23 cellular contexts compared by ENCODE assay signal in the genomic region with DNA sequence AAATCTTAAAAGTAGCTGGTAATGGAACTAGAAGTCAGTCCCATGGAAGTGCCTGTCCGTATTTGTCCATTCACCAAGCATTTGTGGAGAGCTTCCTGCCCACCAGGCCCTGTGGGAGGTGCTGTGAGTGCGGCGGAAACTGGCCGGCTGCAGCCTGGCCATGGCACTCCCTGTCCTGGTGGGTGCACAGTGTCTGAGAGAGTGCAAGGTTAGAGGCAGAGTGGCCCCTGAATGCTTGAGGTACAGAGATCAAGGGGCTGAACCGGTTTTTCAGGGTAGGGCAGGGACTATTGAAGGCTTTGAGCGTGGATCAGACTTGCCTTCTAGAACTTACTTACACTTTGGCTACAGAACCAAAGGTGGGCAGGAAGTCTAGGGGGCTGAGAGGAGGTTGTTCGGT.
DNase-seq lines count a peak whose midpoint lies in the region; ATAC-seq, FAIRE-seq and TF ChIP-seq lines count a peak whose summit lies in the region.
"Had no signal": no experiment of that assay in that cellular context is flagged by ENCODE, and none has a peak within 500 bp of the region (broad histone marks: within the 10 kb centered on the region; RNA-seq: fewer than 3 reads in every experiment).

No MANE protein-coding gene starts in this region.

- no peaks in the 10 kb centered on the region for H3K9me2 ChIP-seq in hepatocyte (replicated peaks; ENCODE audit: insufficient read depth)

- no peak overlapping the region for H4K91ac ChIP-seq in H1 (replicated peaks; ENCODE audit: insufficient read length, low read length)

- TF ChIP-seq CTCF in H1 (IDR thresholded peaks at IDR 0.05; ENCODE audit: control extremely low read depth in 1 of 3, insufficient read depth in 1 of 3, low read depth in 1 of 3, low read length in 3 of 3) = no peak
- no peak for TF ChIP-seq CTCF in mesothelial cell of epicardium (IDR thresholded peaks at IDR 0.05; ENCODE audit: unreplicated experiment)
- no peak for TF ChIP-seq CTCF in WERI-Rb-1 (IDR thresholded peaks at IDR 0.05; ENCODE audit: low read depth, low read length)
- TF ChIP-seq CTCF in hepatocyte (IDR thresholded peaks at IDR 0.05; ENCODE audit: poor library complexity) = no peak

- H3K14ac ChIP-seq in H1 (ENCODE audit: insufficient read length) = no peak overlapping the region

- H3K27me3 Mint-ChIP-seq in mesothelial cell of epicardium (ENCODE audit: low read depth) = no peaks in the 10 kb centered on the region
- H3K27me3 Mint-ChIP-seq in stimulated activated naive B cell treated with anti-CD40 and anti-IgM and Interleukin-4, amounts not matched to agents 10 μg/mL and 1 μg/mL and 100 μg/mL, for 72 hours = no peaks in the 10 kb centered on the region
- H3K27me3 Mint-ChIP-seq: activated CD4-positive, alpha-beta memory T cell treated with anti-CD3 and anti-CD28 coated beads, Interleukin-2, amount 10 ng/mL, durations not matched to agents 7 days and 5 days; activated naive CD8-positive, alpha-beta T cell treated with anti-CD3 and anti-CD28 coated beads, Interleukin-2, amount 50 U/mL, for 24 hours; IgD-negative memory B cell; stimulated activated naive CD8-positive, alpha-beta T cell treated with anti-CD3 and anti-CD28 coated beads, Interleukin-15, amount 100 ng/mL, for 72 hours had no signal

- H3K23me2 ChIP-seq in H1 (ENCODE audit: low read depth, low read length) = no peaks in the 10 kb centered on the region

- H3K4me3 Mint-ChIP-seq in mesothelial cell of epicardium = no peak overlapping the region
- H3K4me3 Mint-ChIP-seq in stimulated activated naive B cell treated with anti-CD40 and anti-IgM and Interleukin-4, amounts not matched to agents 10 μg/mL and 1 μg/mL and 100 μg/mL, for 72 hours = no peak overlapping the region
- H3K4me3 Mint-ChIP-seq: activated CD4-positive, alpha-beta memory T cell treated with anti-CD3 and anti-CD28 coated beads, Interleukin-2, amount 10 ng/mL, durations not matched to agents 7 days and 5 days; activated naive CD8-positive, alpha-beta T cell treated with anti-CD3 and anti-CD28 coated beads, Interleukin-2, amount 50 U/mL, for 24 hours; stimulated activated naive CD8-positive, alpha-beta T cell treated with anti-CD3 and anti-CD28 coated beads, Interleukin-15, amount 100 ng/mL, for 72 hours had no signal

- no peak for TF ChIP-seq RAD21 in H1 (IDR thresholded peaks at IDR 0.05 in 1 of 2, conservative IDR thresholded peaks at IDR 0.05 in 1 of 2; ENCODE audit: low read depth in 2 of 2, low read length in 2 of 2)

- no peaks in the 10 kb centered on the region for H3K36me3 ChIP-seq in H1 (ENCODE audit: control insufficient read depth in 2 of 4, insufficient read depth in 4 of 4, low read length in 3 of 4)
- H3K36me3 ChIP-seq in WERI-Rb-1 = peaks cover 19% of the 10 kb centered on the region
- no peaks in the 10 kb centered on the region for H3K36me3 ChIP-seq in hepatocyte (replicated peaks; ENCODE audit: insufficient read depth, low read depth)
- H3K36me3 ChIP-seq: brain microvascular endothelial cell, colonic mucosa had no signal

- H3K9ac ChIP-seq in H1 (replicated peaks in 1 of 4; ENCODE audit: extremely low read depth in 1 of 4, low read depth in 3 of 4, low read length in 3 of 4) = no peak overlapping the region

- peaks cover 64% of the 10 kb centered on the region for H3K4me1 Mint-ChIP-seq in mesothelial cell of epicardium
- peaks cover 23 to 25% of the 10 kb centered on the region in 2 donors for H3K4me1 Mint-ChIP-seq in stimulated activated naive B cell treated with anti-CD40 and anti-IgM and Interleukin-4, amounts not matched to agents 10 μg/mL and 1 μg/mL and 100 μg/mL, for 72 hours

- peak; percentile 23 for DNase-seq in ELF-1 (ENCODE audit: low read depth, low spot score)
- no peak for DNase-seq in H1 (ENCODE audit: low read depth in 1 of 2, low spot score in 2 of 2)
- no peak for DNase-seq in mesothelial cell of epicardium (ENCODE audit: low spot score in 2 of 2, unreplicated experiment in 2 of 2)
- no peak for DNase-seq in stimulated activated naive B cell treated with anti-CD40 and anti-IgM and Interleukin-4, amounts not matched to agents 10 μg/mL and 1 μg/mL and 100 μg/mL, for 72 hours
- no peak for DNase-seq in WERI-Rb-1
- DNase-seq in putamen (ENCODE audit: low spot score) = no peak
- no peak for DNase-seq in hepatocyte (ENCODE audit: low spot score)
- DNase-seq: activated CD4-positive, alpha-beta memory T cell treated with anti-CD3 and anti-CD28 coated beads, Interleukin-2, amount 10 ng/mL, durations not matched to agents 7 days and 5 days; activated CD4-positive, CD25-positive, alpha-beta regulatory T cell; activated effector memory CD4-positive, alpha-beta T cell treated with anti-CD3 and anti-CD28 coated beads, Interleukin-2, amount 50 U/mL, for 16 hours; activated naive CD8-positive, alpha-beta T cell treated with anti-CD3 and anti-CD28 coated beads, Interleukin-2, amount 50 U/mL, for 24 hours; brain microvascular endothelial cell; colonic mucosa; NCI-H1417; NCI-H2107; NCI-H524; stimulated activated CD4-positive, alpha-beta T cell treated with anti-CD3 and anti-CD28 coated beads, Interleukin-4, amount 100 ng/mL, for 1 hour; stimulated activated naive CD8-positive, alpha-beta T cell treated with anti-CD3 and anti-CD28 coated beads, Interleukin-15, amount 100 ng/mL, for 72 hours; T-helper 9 cell had no signal

- H3K4me2 ChIP-seq in H1 (ENCODE audit: insufficient read depth in 1 of 2, low read depth in 2 of 2, low read length in 2 of 2) = no peak overlapping the region
- no peak overlapping the region for H3K4me2 ChIP-seq in hepatocyte

- H3K79me1 ChIP-seq in H1 (ENCODE audit: low read depth, low read length) = no peaks in the 10 kb centered on the region; the same call in 1 of the 2 replicates

- WGBS in H1 (ENCODE audit: extremely low coverage in 1 of 2, insufficient coverage in 1 of 2, insufficient read length in 1 of 2, insufficient replicate concordance in 2 of 2, low coverage in 1 of 2, low lambda C conversion rate in 2 of 2, missing lambda C conversion rate in 1 of 2), 2 experiments = 80% methylated on average over 7 of the region's 7 CpGs; no CpG with 5 or more reads in 1 of the 2 experiments
- 74% methylated on average over 7 of the region's 7 CpGs for WGBS in hepatocyte (ENCODE audit: low lambda C conversion rate, missing lambda C conversion rate)

- H4K8ac ChIP-seq in H1 (ENCODE audit: extremely low read depth, insufficient read depth, low read length) = peak overlapping the region; percentile 31; the same call in 1 of the 2 replicates

- H3K9me3 Mint-ChIP-seq in mesothelial cell of epicardium = no peaks in the 10 kb centered on the region
- no peaks in the 10 kb centered on the region for H3K9me3 Mint-ChIP-seq in stimulated activated naive B cell treated with anti-CD40 and anti-IgM and Interleukin-4, amounts not matched to agents 10 μg/mL and 1 μg/mL and 100 μg/mL, for 72 hours
- H3K9me3 Mint-ChIP-seq: activated CD4-positive, alpha-beta memory T cell treated with anti-CD3 and anti-CD28 coated beads, Interleukin-2, amount 10 ng/mL, durations not matched to agents 7 days and 5 days; activated naive CD8-positive, alpha-beta T cell treated with anti-CD3 and anti-CD28 coated beads, Interleukin-2, amount 50 U/mL, for 24 hours; IgD-negative memory B cell; stimulated activated naive CD8-positive, alpha-beta T cell treated with anti-CD3 and anti-CD28 coated beads, Interleukin-15, amount 100 ng/mL, for 72 hours had no signal

- H2BK5ac ChIP-seq in H1 (ENCODE audit: low read depth, low read length) = no peak overlapping the region

- H3K36me3 Mint-ChIP-seq in mesothelial cell of epicardium = peaks cover 6% of the 10 kb centered on the region
- peaks cover 0 to 4% of the 10 kb centered on the region in 2 donors for H3K36me3 Mint-ChIP-seq in stimulated activated naive B cell treated with anti-CD40 and anti-IgM and Interleukin-4, amounts not matched to agents 10 μg/mL and 1 μg/mL and 100 μg/mL, for 72 hours

- no peak for ATAC-seq in stimulated activated naive B cell treated with anti-CD40 and anti-IgM and Interleukin-4, amounts not matched to agents 10 μg/mL and 1 μg/mL and 100 μg/mL, for 72 hours (replicated peaks)
- no peak for ATAC-seq in GM21367 (IDR thresholded peaks at IDR 0.05; ENCODE audit: unreplicated experiment)
- ATAC-seq: activated naive CD8-positive, alpha-beta T cell treated with anti-CD3 and anti-CD28 coated beads, Interleukin-2, amount 50 U/mL, for 24 hours; stimulated activated naive CD8-positive, alpha-beta T cell treated with anti-CD3 and anti-CD28 coated beads, Interleukin-15, amount 100 ng/mL, for 72 hours had no signal

- H3K56ac ChIP-seq in H1 (replicated peaks; ENCODE audit: insufficient read length, low read depth, low read length) = no peak overlapping the region

- H3K18ac ChIP-seq in H1 (ENCODE audit: extremely low read depth, low read length) = no peak overlapping the region

- TF ChIP-seq POLR2A in H1 (IDR thresholded peaks at IDR 0.05; ENCODE audit: control extremely low read depth in 1 of 2, low read depth in 2 of 2, low read length in 2 of 2) = no peak

- H4K20me1 ChIP-seq in H1 (replicated peaks in 1 of 2; ENCODE audit: control insufficient read depth in 1 of 2, insufficient read depth in 2 of 2, low read length in 2 of 2) (peaks cover 0 to 2% of the 10 kb centered on the region in 2 experiments), hepatocyte (ENCODE audit: insufficient read depth, poor library complexity, severe bottlenecking) (no peaks in the 10 kb centered on the region)

- no peak overlapping the region for H2BK20ac ChIP-seq in H1 (ENCODE audit: low read length)

- H4K5ac ChIP-seq in H1 (ENCODE audit: insufficient read length, low read depth, low read length) = no peak overlapping the region

- peaks cover 3 to 20% (median 13%) of the 10 kb centered on the region in 4 experiments for H3K4me1 ChIP-seq in H1 (replicated peaks in 1 of 4; ENCODE audit: control insufficient read depth in 3 of 4, insufficient read depth in 4 of 4, low read length in 3 of 4)
- H3K4me1 ChIP-seq in hepatocyte (ENCODE audit: insufficient read depth) = peaks cover 27% of the 10 kb centered on the region
- H3K4me1 ChIP-seq: colonic mucosa had no signal

- no peak overlapping the region for H3K23ac ChIP-seq in H1 (ENCODE audit: insufficient read length)

- CTCF ChIA-PET in H1 (lab: Charles Lee; ENCODE audit: partially characterized antibody) = interaction anchor here (1.1 to 1.5 kb wide), 3 partner anchors 10 to 102 kb away, joined by 3 to 6 read pairs (median 4); no protein-coding TSS in a partner anchor

- FAIRE-seq in H1 (lab: Jason Lieb, UNC) = no peak

- H3K27me3 ChIP-seq in H1 (replicated peaks in 1 of 4; ENCODE audit: control insufficient read depth in 3 of 4, extremely low read depth in 1 of 4, insufficient read depth in 3 of 4, low read length in 3 of 4) (no peaks in the 10 kb centered on the region), WERI-Rb-1 (ENCODE audit: insufficient read depth, low read depth, severe bottlenecking) (no peaks in the 10 kb centered on the region), hepatocyte (no peaks in the 10 kb centered on the region)
- H3K27me3 ChIP-seq: brain microvascular endothelial cell, colonic mucosa had no signal

- H2BK15ac ChIP-seq in H1 (ENCODE audit: low read length) = no peak overlapping the region

- H3K4me3 ChIP-seq in H1 (ENCODE audit: extremely low read depth in 1 of 4, insufficient read depth in 2 of 4, low read depth in 3 of 4, low read length in 4 of 4) = no peak overlapping the region
- no peak overlapping the region for H3K4me3 ChIP-seq in WERI-Rb-1 (ENCODE audit: low read depth, low read length)
- H3K4me3 ChIP-seq in hepatocyte = no peak overlapping the region
- H3K4me3 ChIP-seq: colonic mucosa had no signal

- peak overlapping the region; percentile 61 for H3K27ac Mint-ChIP-seq in mesothelial cell of epicardium
- H3K27ac Mint-ChIP-seq in stimulated activated naive B cell treated with anti-CD40 and anti-IgM and Interleukin-4, amounts not matched to agents 10 μg/mL and 1 μg/mL and 100 μg/mL, for 72 hours = peak overlapping the region; percentile 82
- H3K27ac Mint-ChIP-seq: activated CD4-positive, alpha-beta memory T cell treated with anti-CD3 and anti-CD28 coated beads, Interleukin-2, amount 10 ng/mL, durations not matched to agents 7 days and 5 days; activated naive CD8-positive, alpha-beta T cell treated with anti-CD3 and anti-CD28 coated beads, Interleukin-2, amount 50 U/mL, for 24 hours; stimulated activated naive CD8-positive, alpha-beta T cell treated with anti-CD3 and anti-CD28 coated beads, Interleukin-15, amount 100 ng/mL, for 72 hours had no signal

- TF ChIP-seq EP300 in H1 (IDR thresholded peaks at IDR 0.05; ENCODE audit: borderline replicate concordance in 1 of 2, low read depth in 2 of 2, low read length in 2 of 2) = no peak

- H3K79me2 ChIP-seq in H1 (ENCODE audit: control insufficient read depth in 1 of 2, insufficient read depth in 2 of 2, low read length in 2 of 2) = peaks cover 0 to 5% of the 10 kb centered on the region in 2 experiments; a peak in 1 of 4 replicates
- peaks cover 18% of the 10 kb centered on the region for H3K79me2 ChIP-seq in hepatocyte

- no peak overlapping the region for H2AK5ac ChIP-seq in H1 (ENCODE audit: low read depth, low read length)

- no peak overlapping the region for H2BK12ac ChIP-seq in H1 (ENCODE audit: low read depth, low read length)

- H3K4ac ChIP-seq in H1 (replicated peaks; ENCODE audit: insufficient read length, low read depth, low read length) = no peak overlapping the region

- POLR2A ChIA-PET in H1 (lab: Charles Lee; ENCODE audit: partially characterized antibody) = interaction anchor here (1.5 kb wide), 1 partner anchor 10 kb away, joined by 3 read pairs; no protein-coding TSS in a partner anchor

- no peaks in the 10 kb centered on the region for H3K9me3 ChIP-seq in H1 (ENCODE audit: insufficient read depth in 2 of 2, low read depth in 1 of 2, low read length in 1 of 2)
- no peaks in the 10 kb centered on the region for H3K9me3 ChIP-seq in WERI-Rb-1 (ENCODE audit: severe bottlenecking)
- H3K9me3 ChIP-seq in hepatocyte (ENCODE audit: low read depth) = no peaks in the 10 kb centered on the region
- H3K9me3 ChIP-seq: colonic mucosa, neutrophil had no signal

- H2AFZ ChIP-seq in H1 (ENCODE audit: low read length) (no peak overlapping the region), hepatocyte (no peak overlapping the region)

- no peak overlapping the region for H2BK120ac ChIP-seq in H1 (replicated peaks; ENCODE audit: low read depth, low read length)

- no peak overlapping the region for H3K27ac ChIP-seq in H1 (ENCODE audit: low read depth, low read length)
- H3K27ac ChIP-seq in WERI-Rb-1 = no peak overlapping the region
- H3K27ac ChIP-seq in hepatocyte = no peak overlapping the region
- H3K27ac ChIP-seq: brain microvascular endothelial cell, C4-2B, colonic mucosa, neutrophil had no signal
